Comparison of ENCODE assay signal across 8 cellular contexts in the genomic region with DNA sequence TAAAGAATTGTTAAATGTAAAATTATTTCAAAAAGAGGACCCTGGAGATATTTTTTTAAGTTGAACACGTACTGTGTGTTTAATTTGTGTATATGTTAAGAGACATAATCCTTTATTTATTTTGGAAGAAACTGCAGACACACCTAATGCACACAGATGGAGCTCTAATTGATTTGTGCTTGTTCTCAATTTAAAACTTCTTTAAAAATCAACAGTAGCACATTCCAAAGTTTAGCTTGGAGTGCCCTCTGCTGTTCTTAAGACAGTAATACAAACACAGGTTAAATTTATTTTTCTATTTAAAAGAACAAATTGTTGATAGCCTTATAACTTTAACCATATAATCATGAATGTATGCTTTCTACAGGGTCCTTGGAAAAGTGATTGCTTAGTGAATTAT.
DNase-seq lines count a peak whose midpoint lies in the region; ATAC-seq and FAIRE-seq lines count a peak whose summit lies in the region.

No MANE protein-coding gene starts in this region.

- no peak overlapping the region for H3K27ac Mint-ChIP-seq in activated naive CD4-positive, alpha-beta T cell treated with anti-CD3 and anti-CD28 coated beads for 36 hours
- no peak overlapping the region for H3K27ac Mint-ChIP-seq in activated CD4-positive, alpha-beta T cell treated with anti-CD3 and anti-CD28 coated beads, Interleukin-2, amount 10 ng/mL, durations not matched to agents 7 days and 5 days

- no peak for ATAC-seq in HG02571 (IDR thresholded peaks at IDR 0.05; ENCODE audit: unreplicated experiment)

- CTCF ChIA-PET in activated naive CD4-positive, alpha-beta T cell treated with anti-CD3 and anti-CD28 coated beads for 36 hours (lab: Charles Lee), result no interaction called here
- CTCF ChIA-PET in activated CD4-positive, alpha-beta T cell treated with anti-CD3 and anti-CD28 coated beads, Interleukin-2, amount 10 ng/mL, durations not matched to agents 7 days and 5 days (lab: Charles Lee), result no interaction called here

- peaks cover 5% of the 10 kb centered on the region for H3K27me3 Mint-ChIP-seq in activated naive CD4-positive, alpha-beta T cell treated with anti-CD3 and anti-CD28 coated beads for 36 hours (ENCODE audit: low read depth)
- no peaks in the 10 kb centered on the region for H3K27me3 Mint-ChIP-seq in activated CD4-positive, alpha-beta T cell treated with anti-CD3 and anti-CD28 coated beads, Interleukin-2, amount 10 ng/mL, durations not matched to agents 7 days and 5 days

- no peak overlapping the region for H3K4me3 Mint-ChIP-seq in activated naive CD4-positive, alpha-beta T cell treated with anti-CD3 and anti-CD28 coated beads for 36 hours
- H3K4me3 Mint-ChIP-seq in activated CD4-positive, alpha-beta T cell treated with anti-CD3 and anti-CD28 coated beads, Interleukin-2, amount 10 ng/mL, durations not matched to agents 7 days and 5 days, result no peak overlapping the region

- POLR2A ChIA-PET in activated CD4-positive, alpha-beta T cell treated with anti-CD3 and anti-CD28 coated beads, Interleukin-2, amount 10 ng/mL, durations not matched to agents 7 days and 5 days (lab: Charles Lee), result no interaction called here

- no peaks in the 10 kb centered on the region for H3K4me1 Mint-ChIP-seq in activated naive CD4-positive, alpha-beta T cell treated with anti-CD3 and anti-CD28 coated beads for 36 hours (ENCODE audit: low read depth)
- no peaks in the 10 kb centered on the region for H3K4me1 Mint-ChIP-seq in activated CD4-positive, alpha-beta T cell treated with anti-CD3 and anti-CD28 coated beads, Interleukin-2, amount 10 ng/mL, durations not matched to agents 7 days and 5 days

- peaks cover 7% of the 10 kb centered on the region for H3K9me3 Mint-ChIP-seq in activated naive CD4-positive, alpha-beta T cell treated with anti-CD3 and anti-CD28 coated beads for 36 hours
- peaks cover 3% of the 10 kb centered on the region for H3K9me3 Mint-ChIP-seq in activated CD4-positive, alpha-beta T cell treated with anti-CD3 and anti-CD28 coated beads, Interleukin-2, amount 10 ng/mL, durations not matched to agents 7 days and 5 days

- DNase-seq in NAMALWA (ENCODE audit: low spot score) (peak; percentile 89), SW480 (ENCODE audit: low spot score) (peak; percentile 81), iPS-NIHi7 (ENCODE audit: extremely low spot score) (peak; percentile 41), ecto neural progenitor cell (ENCODE audit: low spot score) (no peak)
- no peak for DNase-seq in activated naive CD4-positive, alpha-beta T cell treated with anti-CD3 and anti-CD28 coated beads for 36 hours
- no peak for DNase-seq in activated CD4-positive, alpha-beta T cell treated with anti-CD3 and anti-CD28 coated beads, Interleukin-2, amount 10 ng/mL, durations not matched to agents 7 days and 5 days

- intact Hi-C loops in activated naive CD4-positive, alpha-beta T cell treated with anti-CD3 and anti-CD28 coated beads for 36 hours (cut with micrococcal nuclease), result no loop called here

- FAIRE-seq in G401.6 (lab: Jason Lieb, UNC), result peak; percentile 73

- no peaks in the 10 kb centered on the region for H3K36me3 Mint-ChIP-seq in activated naive CD4-positive, alpha-beta T cell treated with anti-CD3 and anti-CD28 coated beads for 36 hours (ENCODE audit: low read depth)
- H3K36me3 Mint-ChIP-seq in activated CD4-positive, alpha-beta T cell treated with anti-CD3 and anti-CD28 coated beads, Interleukin-2, amount 10 ng/mL, durations not matched to agents 7 days and 5 days (ENCODE audit: low read depth), result no peaks in the 10 kb centered on the region

Comparison
In these comparisons a context has a peak if more than half of its experiments do, and no peak if none do; other contexts are left out.
1. DNase-seq: peak in NAMALWA (single experiment), SW480 (single experiment) and iPS-NIHi7 (single experiment); none in activated naive CD4-positive, alpha-beta T cell treated with anti-CD3 and anti-CD28 coated beads for 36 hours (single experiment), ecto neural progenitor cell (single experiment) and activated CD4-positive, alpha-beta T cell treated with anti-CD3 and anti-CD28 coated beads, Interleukin-2, amount 10 ng/mL, durations not matched to agents 7 days and 5 days (single experiment).